Comparison of ENCODE assay signal across 20 cellular contexts in genomic region chr10:69892436-69893215, GRCh38.
"Had no signal": no experiment of that assay in that cellular context is flagged by ENCODE, and none has a peak within 500 bp of the region (broad histone marks: within the 10 kb centered on the region; RNA-seq: fewer than 3 reads in every experiment).

No MANE protein-coding gene starts in this region.

- FAIRE-seq: keratinocyte had no signal

- H3K27ac ChIP-seq: breast epithelium, gastrocnemius medialis, neutrophil, tibial artery had no signal

- H3K4me3 ChIP-seq: breast epithelium, gastrocnemius medialis, tibial artery had no signal

- H3K27me3 ChIP-seq: breast epithelium, gastrocnemius medialis, neutrophil, tibial artery had no signal

- ATAC-seq: activated naive CD8-positive, alpha-beta T cell treated with anti-CD3 and anti-CD28 coated beads, Interleukin-2, amount 50 U/mL, for 24 hours; activated T-helper 17 cell treated with anti-CD3 and anti-CD28 coated beads, Interleukin-2, amount 50 U/mL, for 72 hours; naive thymus-derived CD4-positive, alpha-beta T cell had no signal

- H3K9me3 ChIP-seq: breast epithelium, gastrocnemius medialis, neutrophil, tibial artery had no signal

- H3K36me3 ChIP-seq: breast epithelium, neutrophil had no signal

- DNase-seq: activated CD4-positive, CD25-positive, alpha-beta regulatory T cell treated with anti-CD3 and anti-CD28 coated beads, Interleukin-2, amount 50 U/mL, for 72 hours; activated naive CD4-positive, alpha-beta T cell treated with anti-CD3 and anti-CD28 coated beads for 36 hours; activated naive CD8-positive, alpha-beta T cell treated with anti-CD3 and anti-CD28 coated beads, Interleukin-2, amount 50 U/mL, for 24 hours; aorta; cerebellar nuclear complex; endodermal cell; gastrocnemius medialis; mammary epithelial cell; naive thymus-derived CD4-positive, alpha-beta T cell; posterior cingulate gyrus; retina; stimulated activated CD4-positive, alpha-beta T cell treated with anti-CD3 and anti-CD28 coated beads, Interleukin-12 subunit alpha, Interleukin-12 subunit beta, amount 100 ng/mL, for 4 hours; stimulated activated CD4-positive, alpha-beta T cell treated with anti-CD3 and anti-CD28 coated beads, Interleukin-2, amount 100 ng/mL, for 24 hours; T-helper 1 cell; T1000; tibial artery had no signal

- H3K4me1 ChIP-seq: breast epithelium, gastrocnemius medialis, tibial artery had no signal
